Comparison of ENCODE assay signal across 17 cellular contexts in the genomic region with DNA sequence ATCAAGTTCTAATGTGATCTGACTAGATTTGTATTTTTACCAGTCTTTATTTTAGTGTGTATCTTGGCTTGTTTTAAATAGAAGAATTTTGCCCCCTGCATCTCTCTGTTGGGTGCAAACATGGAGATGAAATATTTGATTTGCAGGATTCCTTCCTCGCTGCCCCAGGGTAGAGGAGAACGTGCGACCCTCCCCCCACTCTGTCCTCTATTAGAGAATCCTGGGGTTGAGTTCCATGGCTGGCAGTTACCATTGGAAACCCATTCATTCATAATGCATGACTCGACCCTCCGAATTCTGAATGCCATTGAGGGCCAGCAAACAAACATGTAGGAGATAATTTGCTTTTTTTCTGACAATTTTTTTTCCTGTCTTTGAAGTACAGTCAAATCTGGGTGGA. TPM values are rescaled to one million over a fixed set of nuclear protein-coding genes. Genes with fewer than 3 reads are reported as not detected.
DNase-seq lines count a peak whose midpoint lies in the region; ATAC-seq lines count a peak whose summit lies in the region.
"Had no signal": no experiment of that assay in that cellular context is flagged by ENCODE, and none has a peak within 500 bp of the region (broad histone marks: within the 10 kb centered on the region; RNA-seq: fewer than 3 reads in every experiment).

No MANE protein-coding gene starts in this region.

- intact Hi-C loops in sciatic nerve (cut with DNase I): no loop called here

- DNase-seq in NCI-H82 (lab: John Stamatoyannopoulos, UW) (peak; percentile 31), NCI-H82 treated with DMSO at 0.1 percent for 48 hours (lab: John Stamatoyannopoulos, UW; ENCODE audit: unreplicated experiment) (no peak), iPS-NIHi11 (ENCODE audit: low spot score) (peak; percentile 42), sciatic nerve (ENCODE audit: low spot score) (no peak), GM19240 (ENCODE audit: insufficient read length, low spot score) (no peak)
- DNase-seq in activated CD4-positive, alpha-beta T cell treated with anti-CD3 and anti-CD28 coated beads, Interleukin-2, amount 50 U/mL, for 1 hour: no peak
- DNase-seq: colonic mucosa; GF-D8; naive B cell; NCI-H2029; stimulated activated CD4-positive, alpha-beta T cell treated with anti-CD3 and anti-CD28 coated beads, Interleukin-1b, Interleukin-23, amount 100 ng/mL, for 48 hours had no signal

- peak overlapping the region; percentile 20 for H3K27ac ChIP-seq in angular gyrus (ENCODE audit: low read depth, low read length)
- H3K27ac ChIP-seq: colonic mucosa, HL-60, thoracic aorta had no signal

- ATAC-seq in GM18511 (IDR thresholded peaks at IDR 0.05; ENCODE audit: unreplicated experiment): no peak
- ATAC-seq in sciatic nerve: no peak
- ATAC-seq: esophagus mucosa, left lobe of liver had no signal

RNA-seq across cellular contexts. Expression of gene TRIM2, which starts 53.7 kb away (rescaled TPM):
- 60.9 TPM for total RNA-seq in sciatic nerve

Comparison
In these comparisons a context has a peak if more than half of its experiments do, and no peak if none do; other contexts are left out.
1. DNase-seq: peak in NCI-H82 (single experiment) and iPS-NIHi11 (single experiment); none in NCI-H82 treated with DMSO at 0.1 percent for 48 hours (single experiment), sciatic nerve (single experiment), GM19240 (single experiment) and activated CD4-positive, alpha-beta T cell treated with anti-CD3 and anti-CD28 coated beads, Interleukin-2, amount 50 U/mL, for 1 hour (single experiment).